Comparison of ENCODE assay signal across 17 cellular contexts in the genomic region with DNA sequence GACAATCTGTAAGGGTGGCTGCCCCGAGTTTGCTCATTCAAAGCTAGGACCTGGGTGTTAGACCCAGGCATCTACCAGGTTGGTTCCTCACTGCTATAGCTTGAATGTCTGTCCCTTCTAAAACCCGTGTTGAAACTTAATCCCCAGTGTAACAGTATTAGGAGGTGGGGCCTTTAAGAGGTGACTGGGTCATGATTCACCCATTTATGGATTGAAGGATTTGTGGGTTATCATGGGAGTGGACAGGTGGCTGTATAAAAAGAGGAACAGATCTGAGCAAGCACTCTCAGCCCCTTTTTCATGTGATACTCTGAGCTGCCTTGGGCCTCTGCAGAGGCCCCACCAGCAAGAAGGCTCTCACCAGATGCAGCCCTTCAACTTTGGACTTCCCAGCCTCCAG. TPM values are rescaled to one million over a fixed set of nuclear protein-coding genes. Genes with fewer than 3 reads are reported as not detected.
DNase-seq lines count a peak whose midpoint lies in the region; ATAC-seq and TF ChIP-seq lines count a peak whose summit lies in the region.
"Had no signal": no experiment of that assay in that cellular context is flagged by ENCODE, and none has a peak within 500 bp of the region (broad histone marks: within the 10 kb centered on the region; RNA-seq: fewer than 3 reads in every experiment).

No MANE protein-coding gene starts in this region.

- no peaks in the 10 kb centered on the region for H3K27me3 ChIP-seq in RWPE2 (ENCODE audit: insufficient read depth, poor library complexity, severe bottlenecking)
- H3K27me3 ChIP-seq: BLaER1, MG63 had no signal

- peak; percentile 73; the same call in 1 of the 3 replicates for ATAC-seq in RWPE2 (ENCODE audit: low read depth)
- ATAC-seq in esophagus mucosa, result peak; percentile 77
- no peak for ATAC-seq in T-cell (replicated peaks in 1 of 4)
- ATAC-seq: Right ventricle myocardium inferior had no signal

- peaks cover 0 to 6% of the 10 kb centered on the region in 2 donors for H3K27me3 Mint-ChIP-seq in T-cell

- H3K9me3 Mint-ChIP-seq in T-cell, result no peaks in the 10 kb centered on the region
- H3K9me3 Mint-ChIP-seq: CD8-positive, alpha-beta memory T cell had no signal

- POLR2A ChIA-PET in T-cell (lab: Charles Lee), result no interaction called here

- DNase-seq in Daoy (ENCODE audit: low read depth) (peak; percentile 29), LHCN-M2 (ENCODE audit: low read depth) (peak; percentile 58), RWPE2 (ENCODE audit: low spot score) (no peak), NCI-H345 treated with DMSO at 0.1 percent for 48 hours (lab: John Stamatoyannopoulos, UW; ENCODE audit: unreplicated experiment) (no peak), T-cell (no peak), NCI-H1092 (lab: John Stamatoyannopoulos, UW) (no peak)
- DNase-seq: CD8-positive, alpha-beta memory T cell; KBM-7; NCI-H1417; NCI-H187 treated with DMSO at 0.1 percent for 48 hours; NCI-H345; NCI-H526 treated with DMSO at 0.1 percent for 48 hours; PC-9 had no signal

- TF ChIP-seq CTCF in RWPE2 (IDR thresholded peaks at IDR 0.05; ENCODE audit: poor library complexity, severe bottlenecking), result no peak

- no peaks in the 10 kb centered on the region for H3K9me3 ChIP-seq in RWPE2 (ENCODE audit: severe bottlenecking)
- H3K9me3 ChIP-seq: MG63 had no signal

- no peaks in the 10 kb centered on the region for H3K4me1 ChIP-seq in RWPE2 (ENCODE audit: insufficient read depth, poor library complexity, severe bottlenecking)

- H3K4me3 ChIP-seq in RWPE2 (ENCODE audit: severe bottlenecking), result no peak overlapping the region
- H3K4me3 ChIP-seq: BLaER1, MG63, PC-9 had no signal

- H3K27ac Mint-ChIP-seq in T-cell, result no peak overlapping the region
- H3K27ac Mint-ChIP-seq: CD8-positive, alpha-beta memory T cell had no signal

- no peaks in the 10 kb centered on the region for H3K36me3 ChIP-seq in RWPE2 (ENCODE audit: low read depth)
- H3K36me3 ChIP-seq: BLaER1, MG63 had no signal

- H3K4me1 Mint-ChIP-seq in T-cell, result no peaks in the 10 kb centered on the region
- H3K4me1 Mint-ChIP-seq: CD8-positive, alpha-beta memory T cell had no signal

- CTCF ChIA-PET in T-cell (lab: Charles Lee), result no interaction called here

- H3K36me3 Mint-ChIP-seq in T-cell, result no peaks in the 10 kb centered on the region
- H3K36me3 Mint-ChIP-seq: CD8-positive, alpha-beta memory T cell had no signal

- no peak overlapping the region for H3K27ac ChIP-seq in RWPE2 (ENCODE audit: poor library complexity, severe bottlenecking)
- H3K27ac ChIP-seq: BLaER1, PC-9 had no signal

- no peak overlapping the region for H3K4me3 Mint-ChIP-seq in T-cell
- H3K4me3 Mint-ChIP-seq: CD8-positive, alpha-beta memory T cell had no signal

RNA-seq across cellular contexts. Expression of a gene that starts 29.4 kb away (rescaled TPM):
- total RNA-seq in Daoy (2014; rRNA removed; shearing (Covaris generic)), result 146 and 150 TPM in 2 replicates
- total RNA-seq in LHCN-M2 (2014; rRNA removed) (60.7 and 74.7 TPM in 2 replicates), esophagus mucosa (55.9 TPM), T-cell (10 to 100 TPM; 12.9 to 18.1 (median 16.8) TPM)
- 50.2 TPM for polyA plus RNA-seq in LHCN-M2 (2012)

Comparison
In these comparisons a context has a peak if more than half of its experiments do, and no peak if none do; other contexts are left out.
1. DNase-seq: peak in Daoy (single experiment) and LHCN-M2 (single experiment); none in RWPE2 (single experiment), NCI-H345 treated with DMSO at 0.1 percent for 48 hours (single experiment), T-cell (0 of 34) and NCI-H1092 (single experiment).
2. ATAC-seq: peak in RWPE2 (single experiment) and esophagus mucosa (single experiment); none in T-cell (0 of 4).